19 cellular contexts compared by ENCODE assay signal in the genomic region with DNA sequence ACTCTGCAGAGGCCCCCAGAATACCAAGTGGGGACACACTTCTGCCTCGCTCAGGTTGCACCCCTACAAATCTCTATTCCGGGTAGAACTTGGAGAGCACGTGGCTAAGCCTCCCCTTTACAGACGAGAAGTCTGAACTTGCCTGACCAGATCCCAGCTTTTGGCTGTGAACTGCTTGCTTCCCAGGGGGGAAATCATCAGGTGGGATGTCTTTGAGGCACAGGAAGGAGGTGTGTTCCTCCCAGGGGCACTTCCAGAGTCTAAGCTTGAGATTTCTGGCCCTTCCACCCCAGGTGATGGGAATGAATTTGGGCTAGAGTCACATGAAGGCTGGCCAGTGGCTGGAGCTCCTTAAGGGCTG. TPM values are rescaled to one million over a fixed set of nuclear protein-coding genes. Genes with fewer than 3 reads are reported as not detected.
DNase-seq lines count a peak whose midpoint lies in the region; ATAC-seq, FAIRE-seq and TF ChIP-seq lines count a peak whose summit lies in the region.
"Had no signal": no experiment of that assay in that cellular context is flagged by ENCODE, and none has a peak within 500 bp of the region (broad histone marks: within the 10 kb centered on the region; RNA-seq: fewer than 3 reads in every experiment).

No MANE protein-coding gene starts in this region.

- H3K18ac ChIP-seq in H9 (ENCODE audit: insufficient read length, low read depth, low read length), result no peak overlapping the region

- no peaks in the 10 kb centered on the region for H3K23me2 ChIP-seq in H9 (ENCODE audit: insufficient read length, low read depth, low read length, poor library complexity, severe bottlenecking)

- H3T11ph ChIP-seq in H9 (ENCODE audit: low read length), result no peak overlapping the region

- H3K4me3 ChIP-seq in ascending aorta, result no peak overlapping the region
- H3K4me3 ChIP-seq in keratinocyte (ENCODE audit: control insufficient read depth in 2 of 3, extremely low read depth in 1 of 3, insufficient read depth in 2 of 3, low read depth in 1 of 3, low read length in 3 of 3), result no peak overlapping the region
- no peak overlapping the region for H3K4me3 ChIP-seq in subcutaneous abdominal adipose tissue (ENCODE audit: low read depth in 1 of 5, low read length in 5 of 5)
- H3K4me3 ChIP-seq: adrenal gland, gastrocnemius medialis, Peyer's patch had no signal

- H3K4me3 Mint-ChIP-seq in H9, result peak overlapping the region in 1 of 2 experiments; percentile 18; a peak in 1 of 5 replicates
- H3K4me3 Mint-ChIP-seq: activated T-helper 1 cell treated with anti-CD3 and anti-CD28 coated beads, Interleukin-12 subunit alpha, Interleukin-12 subunit beta, Interleukin-2, Interleukin-4 antibody, amounts not matched to agents 30 ng/mL and 10 ng/mL and 1 ng/mL, durations not matched to agents 14 hours and 24 hours and 36 hours; natural killer cell; stimulated activated naive CD8-positive, alpha-beta T cell treated with anti-CD3 and anti-CD28 coated beads, Interleukin-15, amount 100 ng/mL, for 72 hours had no signal

- no peak overlapping the region for H2BK5ac ChIP-seq in H9 (ENCODE audit: insufficient read length, low read length)

- no peak overlapping the region for H3K56ac ChIP-seq in H9 (ENCODE audit: insufficient read length, low read depth, low read length)

- H3K23ac ChIP-seq in H9 (ENCODE audit: insufficient read length, low read depth, low read length), result no peak overlapping the region

- no peak overlapping the region for H4K8ac ChIP-seq in H9 (replicated peaks; ENCODE audit: insufficient read length, low read depth, low read length)

- H2AFZ ChIP-seq in H9 (ENCODE audit: low read length) (no peak overlapping the region), keratinocyte (ENCODE audit: control insufficient read depth, low read length) (no peak overlapping the region)

- H3K27me3 ChIP-seq in H9 (ENCODE audit: insufficient read depth, low read length) (no peaks in the 10 kb centered on the region), ascending aorta (no peaks in the 10 kb centered on the region), keratinocyte (ENCODE audit: control insufficient read depth, extremely low read depth, insufficient read depth, low read length) (no peaks in the 10 kb centered on the region), subcutaneous abdominal adipose tissue (ENCODE audit: control insufficient read depth in 5 of 5, insufficient read depth in 4 of 5, low read length in 5 of 5) (peaks cover 0 to 4% (median 0%) of the 10 kb centered on the region in 5 donors)
- H3K27me3 ChIP-seq: adrenal gland, gastrocnemius medialis, Peyer's patch had no signal

- dilution Hi-C loops in keratinocyte (cut with MboI; ENCODE audit: extremely low pct_ligation_motif_present, low sequenced_read_pairs), result no loop called here

- no peak for TF ChIP-seq CTCF in H9 (conservative IDR thresholded peaks at IDR 0.05)
- TF ChIP-seq CTCF in ascending aorta (IDR thresholded peaks at IDR 0.05), result no peak
- no peak for TF ChIP-seq CTCF in keratinocyte (optimal IDR thresholded peaks at IDR 0.05 in 1 of 3, IDR thresholded peaks at IDR 0.05 in 1 of 3, conservative IDR thresholded peaks at IDR 0.05 in 1 of 3; ENCODE audit: extremely low read depth in 1 of 3, insufficient read depth in 2 of 3, low read length in 3 of 3)

- no peak overlapping the region for H4K91ac ChIP-seq in H9 (ENCODE audit: insufficient read length, low read depth, low read length)

- H3K9ac ChIP-seq in H9 (ENCODE audit: extremely low read depth, insufficient read length, low read length), result no peak overlapping the region
- H3K9ac ChIP-seq in keratinocyte (ENCODE audit: control insufficient read depth, extremely low read depth, insufficient read depth, low read length), result peak overlapping the region; percentile 16
- H3K9ac ChIP-seq in subcutaneous abdominal adipose tissue (ENCODE audit: low read length in 5 of 5), result peak overlapping the region in 1 of 5 donors; percentile 48

- H3K4me1 Mint-ChIP-seq in H9, result peaks cover 41 to 59% of the 10 kb centered on the region in 2 experiments

- no CpG with 5 or more reads among the region's 4 CpGs for WGBS in H9 (ENCODE audit: extremely low coverage, insufficient read length, low lambda C conversion rate)

- H2BK120ac ChIP-seq in H9 (ENCODE audit: low read depth, low read length, poor library complexity, severe bottlenecking), result no peak overlapping the region

- ATAC-seq in HG02588 (IDR thresholded peaks at IDR 0.05; ENCODE audit: unreplicated experiment) (no peak), HG02970 (IDR thresholded peaks at IDR 0.05; ENCODE audit: low FRiP score, unreplicated experiment) (no peak)
- ATAC-seq in stimulated activated naive CD8-positive, alpha-beta T cell treated with anti-CD3 and anti-CD28 coated beads, Interleukin-15, Interleukin-2, amounts not matched to agents 100 U/mL and 50 U/mL, for 24 hours, result no peak
- ATAC-seq: gastrocnemius medialis; natural killer cell; stimulated activated naive CD8-positive, alpha-beta T cell treated with anti-CD3 and anti-CD28 coated beads, Interleukin-15, amount 100 ng/mL, for 72 hours had no signal

- H3K4me2 ChIP-seq in H9 (ENCODE audit: insufficient read depth, insufficient read length, low read length), result no peak overlapping the region
- no peak overlapping the region for H3K4me2 ChIP-seq in keratinocyte (ENCODE audit: control insufficient read depth, extremely low read depth, insufficient read depth, low read depth, low read length)

- H3K9me3 ChIP-seq in H9 (ENCODE audit: control insufficient read depth, low read depth, low read length), result no peaks in the 10 kb centered on the region
- H3K9me3 ChIP-seq in ascending aorta, result no peaks in the 10 kb centered on the region
- H3K9me3 ChIP-seq in keratinocyte (ENCODE audit: control insufficient read depth, low read depth, low read length), result no peaks in the 10 kb centered on the region
- no peaks in the 10 kb centered on the region for H3K9me3 ChIP-seq in subcutaneous abdominal adipose tissue (ENCODE audit: control insufficient read depth in 5 of 5, low read length in 5 of 5)
- H3K9me3 ChIP-seq: adrenal gland, gastrocnemius medialis, Peyer's patch had no signal

- no peaks in the 10 kb centered on the region for H3K36me3 Mint-ChIP-seq in H9 (ENCODE audit: insufficient read depth in 1 of 3, low read depth in 3 of 3)
- H3K36me3 Mint-ChIP-seq: natural killer cell had no signal

- no peaks in the 10 kb centered on the region; the same call in 1 of the 2 replicates for H3K27me3 Mint-ChIP-seq in H9 (ENCODE audit: low read depth)
- H3K27me3 Mint-ChIP-seq: stimulated activated naive CD8-positive, alpha-beta T cell treated with anti-CD3 and anti-CD28 coated beads, Interleukin-15, amount 100 ng/mL, for 72 hours had no signal

- H3K9me1 ChIP-seq in keratinocyte (ENCODE audit: control insufficient read depth, extremely low read depth, insufficient read depth, low read length), result no peaks in the 10 kb centered on the region

- DNase-seq in H9 (no peak), ascending aorta (ENCODE audit: low spot score in 2 of 2) (no peak), keratinocyte (ENCODE audit: low read depth, low spot score) (no peak)
- no peak for DNase-seq in stimulated activated naive CD8-positive, alpha-beta T cell treated with anti-CD3 and anti-CD28 coated beads, Interleukin-15, Interleukin-2, amounts not matched to agents 100 U/mL and 50 U/mL, for 24 hours
- DNase-seq: gastrocnemius medialis; HCEC 1CT; natural killer cell; NCI-H2081 treated with DMSO at 0.1 percent for 48 hours; NCI-H82; stimulated activated naive CD8-positive, alpha-beta T cell treated with anti-CD3 and anti-CD28 coated beads, Interleukin-15, amount 100 ng/mL, for 72 hours had no signal

- no peak overlapping the region for H2AK5ac ChIP-seq in H9 (ENCODE audit: insufficient read length, low read length)

- H3K4ac ChIP-seq in H9 (ENCODE audit: low read depth, low read length), result no peak overlapping the region

- H3K27ac ChIP-seq in H9 (ENCODE audit: insufficient read length, low read depth, low read length) (no peak overlapping the region), ascending aorta (peak overlapping the region; percentile 74 to 92), keratinocyte (ENCODE audit: control insufficient read depth, insufficient read depth, low read length) (peak overlapping the region; percentile 63), subcutaneous abdominal adipose tissue (ENCODE audit: low read depth, low read length) (peak overlapping the region; percentile 84)

- no peaks in the 10 kb centered on the region for H4K20me1 ChIP-seq in H9 (ENCODE audit: control insufficient read depth, insufficient read depth, insufficient read length)
- H4K20me1 ChIP-seq in keratinocyte (ENCODE audit: control insufficient read depth, extremely low read depth, insufficient read depth, low read length), result no peaks in the 10 kb centered on the region

- H3K9me3 Mint-ChIP-seq in H9, result no peaks in the 10 kb centered on the region
- H3K9me3 Mint-ChIP-seq: activated T-helper 1 cell treated with anti-CD3 and anti-CD28 coated beads, Interleukin-12 subunit alpha, Interleukin-12 subunit beta, Interleukin-2, Interleukin-4 antibody, amounts not matched to agents 30 ng/mL and 10 ng/mL and 1 ng/mL, durations not matched to agents 14 hours and 24 hours and 36 hours; natural killer cell; stimulated activated naive CD8-positive, alpha-beta T cell treated with anti-CD3 and anti-CD28 coated beads, Interleukin-15, amount 100 ng/mL, for 72 hours had no signal

- H3K14ac ChIP-seq in H9 (ENCODE audit: insufficient read depth, low read length), result peak overlapping the region; percentile 39

- intact Hi-C loops in ascending aorta (cut with DNase I), result no loop called here

- no peak overlapping the region for H2BK12ac ChIP-seq in H9 (ENCODE audit: insufficient read length, low read depth, low read length)

- H2BK15ac ChIP-seq in H9 (ENCODE audit: low read depth, low read length), result no peak overlapping the region

- H3K79me2 ChIP-seq in H9 (ENCODE audit: insufficient read depth, low read length) (no peaks in the 10 kb centered on the region), keratinocyte (ENCODE audit: control insufficient read depth, insufficient read depth, low read length) (no peaks in the 10 kb centered on the region)

- no peaks in the 10 kb centered on the region for H3K79me1 ChIP-seq in H9 (ENCODE audit: insufficient read depth, low read depth, low read length, poor library complexity, severe bottlenecking)

- H3K4me1 ChIP-seq in H9 (ENCODE audit: insufficient read depth, low read length) (peaks cover under 1% of the 10 kb centered on the region; the same call in 1 of the 2 replicates), ascending aorta (peaks cover 54 to 70% of the 10 kb centered on the region in 2 donors), keratinocyte (ENCODE audit: control insufficient read depth, extremely low read depth, insufficient read depth, low read length) (peaks cover 55% of the 10 kb centered on the region), subcutaneous abdominal adipose tissue (ENCODE audit: control insufficient read depth in 5 of 5, insufficient read depth in 5 of 5, low read length in 5 of 5) (peaks cover 35 to 70% (median 61%) of the 10 kb centered on the region in 5 donors)

- H3K27ac Mint-ChIP-seq in H9, result peak overlapping the region in 1 of 3 experiments; percentile 46; a peak in 1 of 7 replicates
- H3K27ac Mint-ChIP-seq: activated T-helper 1 cell treated with anti-CD3 and anti-CD28 coated beads, Interleukin-12 subunit alpha, Interleukin-12 subunit beta, Interleukin-2, Interleukin-4 antibody, amounts not matched to agents 30 ng/mL and 10 ng/mL and 1 ng/mL, durations not matched to agents 14 hours and 24 hours and 36 hours; natural killer cell had no signal

- peak; percentile 57 for FAIRE-seq in keratinocyte (lab: Jason Lieb, UNC)
- FAIRE-seq: endometrium had no signal

- H3K36me3 ChIP-seq in ascending aorta (no peaks in the 10 kb centered on the region), keratinocyte (ENCODE audit: control insufficient read depth in 2 of 2, extremely low read depth in 1 of 2, insufficient read depth in 2 of 2, low read length in 2 of 2) (peaks cover 14 to 30% of the 10 kb centered on the region in 2 experiments), subcutaneous abdominal adipose tissue (ENCODE audit: control insufficient read depth in 5 of 5, insufficient read depth in 5 of 5, low read length in 5 of 5) (peaks cover 0 to 3% (median 0%) of the 10 kb centered on the region in 5 donors)
- H3K36me3 ChIP-seq: adrenal gland, gastrocnemius medialis, Peyer's patch had no signal

- H4K5ac ChIP-seq in H9 (ENCODE audit: insufficient read length, low read depth, low read length), result no peak overlapping the region

- H2BK20ac ChIP-seq in H9 (ENCODE audit: low read depth, low read length, poor library complexity, severe bottlenecking), result no peak overlapping the region

RNA-seq across cellular contexts. Expression of gene S100A3, which starts 1.3 kb away (rescaled TPM):
- total RNA-seq in H9 (2021) (not detected in 2 replicates), ascending aorta (not detected)
- 12.6 to 24.0 TPM (median 15.1 TPM) in 3 replicates for polyA plus RNA-seq in keratinocyte
- polyA plus RNA-seq in keratinocyte (2011; ENCODE audit: low read depth), result 1.9 TPM
- 10.1 and 13.0 TPM in 2 replicates for polyA plus RNA-seq in keratinocyte (2011; cell fraction: cytosol; rRNA removed)
- 47.3 and 67.5 TPM in 2 replicates for polyA plus RNA-seq in keratinocyte (2011; cell fraction: nucleus; rRNA removed)
- 5.7 and 8.9 TPM in 2 replicates for polyA plus RNA-seq in keratinocyte (2012; ENCODE audit: low replicate concordance)
- polyA minus RNA-seq in keratinocyte, result 11.7 to 24.9 TPM (median 20.5 TPM) in 3 replicates
- 8.2 TPM for polyA minus RNA-seq in keratinocyte (2011; cell fraction: cytosol; rRNA and poly(A)+ RNA removed)
- 4.5 and 6.0 TPM in 2 replicates for polyA minus RNA-seq in keratinocyte (2011; cell fraction: nucleus; rRNA and poly(A)+ RNA removed)
- total RNA-seq: activated T-helper 1 cell treated with anti-CD3 and anti-CD28 coated beads, Interleukin-12 subunit alpha, Interleukin-12 subunit beta, Interleukin-2, Interleukin-4 antibody, amounts not matched to agents 30 ng/mL and 10 ng/mL and 1 ng/mL, durations not matched to agents 14 hours and 24 hours and 36 hours; cerebellum; natural killer cell; Peyer's patch had no signal

RNA-seq across cellular contexts. Expression of gene S100A4, which starts 4.8 kb away (rescaled TPM):
- total RNA-seq in H9 (2021) (9.0 and 9.3 TPM in 2 replicates), ascending aorta (690 TPM)
- polyA plus RNA-seq in keratinocyte, result 21.4 to 40.2 TPM (median 26.7 TPM) in 3 replicates
- 10.6 TPM for polyA plus RNA-seq in keratinocyte (2011; ENCODE audit: low read depth)
- 34.4 and 39.6 TPM in 2 replicates for polyA plus RNA-seq in keratinocyte (2011; cell fraction: cytosol; rRNA removed)
- polyA plus RNA-seq in keratinocyte (2011; cell fraction: nucleus; rRNA removed), result 24.4 and 25.2 TPM in 2 replicates
- polyA plus RNA-seq in keratinocyte (2012; ENCODE audit: low replicate concordance), result 26.4 and 34.9 TPM in 2 replicates
- polyA minus RNA-seq in keratinocyte, result 6.5 to 13.9 TPM (median 6.6 TPM) in 3 replicates
- 12.3 TPM for polyA minus RNA-seq in keratinocyte (2011; cell fraction: cytosol; rRNA and poly(A)+ RNA removed)
- 4.0 and 9.2 TPM in 2 replicates for polyA minus RNA-seq in keratinocyte (2011; cell fraction: nucleus; rRNA and poly(A)+ RNA removed)

RNA-seq across cellular contexts. Expression of gene S100A5, which starts 9.6 kb away (rescaled TPM):
- not detected in 2 replicates for total RNA-seq in H9 (2021)
- total RNA-seq in ascending aorta, result not detected
- 0.20 to 0.76 TPM (median 0.24 TPM) in 3 replicates for polyA plus RNA-seq in keratinocyte
- not detected for polyA plus RNA-seq in keratinocyte (2011; ENCODE audit: low read depth)
- 0.22 and 0.74 TPM in 2 replicates for polyA plus RNA-seq in keratinocyte (2011; cell fraction: cytosol; rRNA removed)
- polyA plus RNA-seq in keratinocyte (2011; cell fraction: nucleus; rRNA removed), result not detected in 2 replicates
- 0.57 and 1.0 TPM in 2 replicates for polyA plus RNA-seq in keratinocyte (2012; ENCODE audit: low replicate concordance)
- not detected in 3 replicates for polyA minus RNA-seq in keratinocyte
- polyA minus RNA-seq in keratinocyte (2011; cell fraction: cytosol; rRNA and poly(A)+ RNA removed), result not detected
- polyA minus RNA-seq in keratinocyte (2011; cell fraction: nucleus; rRNA and poly(A)+ RNA removed), result not detected in 2 replicates
- total RNA-seq: adrenal gland, cerebellum, gastrocnemius medialis, lung microvascular endothelial cell, natural killer cell, Peyer's patch had no signal
- polyA plus RNA-seq: adrenal gland had no signal

RNA-seq across cellular contexts. Expression of gene S100A6, which starts 14.6 kb away (rescaled TPM):
- total RNA-seq in H9 (2021), result not detected in 2 replicates
- total RNA-seq in ascending aorta, result 336 TPM
- 1,608 to 5,801 TPM (median 2,598 TPM) in 3 replicates for polyA plus RNA-seq in keratinocyte
- polyA plus RNA-seq in keratinocyte (2011; ENCODE audit: low read depth), result 9,460 TPM
- 2,886 and 4,097 TPM in 2 replicates for polyA plus RNA-seq in keratinocyte (2011; cell fraction: cytosol; rRNA removed)
- polyA plus RNA-seq in keratinocyte (2011; cell fraction: nucleus; rRNA removed), result 986 and 1,204 TPM in 2 replicates
- 5,777 and 7,954 TPM in 2 replicates for polyA plus RNA-seq in keratinocyte (2012; ENCODE audit: low replicate concordance)
- polyA minus RNA-seq in keratinocyte, result 688 to 4,480 TPM (median 1,878 TPM) in 3 replicates
- 8,278 TPM for polyA minus RNA-seq in keratinocyte (2011; cell fraction: cytosol; rRNA and poly(A)+ RNA removed)
- polyA minus RNA-seq in keratinocyte (2011; cell fraction: nucleus; rRNA and poly(A)+ RNA removed), result 423 and 447 TPM in 2 replicates

RNA-seq across cellular contexts. Expression of gene S100A2, which starts 15.3 kb away (rescaled TPM):
- 0.57 and 0.92 TPM in 2 replicates for total RNA-seq in H9 (2021)
- not detected for total RNA-seq in ascending aorta
- 10,013 to 12,757 TPM (median 12,412 TPM) in 3 replicates for polyA plus RNA-seq in keratinocyte
- 458 TPM for polyA plus RNA-seq in keratinocyte (2011; ENCODE audit: low read depth)
- 13,371 and 15,299 TPM in 2 replicates for polyA plus RNA-seq in keratinocyte (2011; cell fraction: cytosol; rRNA removed)
- polyA plus RNA-seq in keratinocyte (2011; cell fraction: nucleus; rRNA removed), result 5,726 and 5,807 TPM in 2 replicates
- 4,632 and 22,100 TPM in 2 replicates for polyA plus RNA-seq in keratinocyte (2012; ENCODE audit: low replicate concordance)
- polyA minus RNA-seq in keratinocyte, result 1,263 to 3,266 TPM (median 2,756 TPM) in 3 replicates
- 8,282 TPM for polyA minus RNA-seq in keratinocyte (2011; cell fraction: cytosol; rRNA and poly(A)+ RNA removed)
- polyA minus RNA-seq in keratinocyte (2011; cell fraction: nucleus; rRNA and poly(A)+ RNA removed), result 436 and 624 TPM in 2 replicates
- total RNA-seq: cerebellum, natural killer cell, Peyer's patch had no signal

Comparison
In these comparisons a context has a peak if more than half of its experiments do, and no peak if none do; other contexts are left out.
1. RNA of gene S100A4, which starts 4.8 kb away (total RNA-seq): 690 TPM in ascending aorta (single experiment); 9.0 to 9.3 TPM in H9; every median in the first group is over 10 times any median in the second.